In the genomic region with DNA sequence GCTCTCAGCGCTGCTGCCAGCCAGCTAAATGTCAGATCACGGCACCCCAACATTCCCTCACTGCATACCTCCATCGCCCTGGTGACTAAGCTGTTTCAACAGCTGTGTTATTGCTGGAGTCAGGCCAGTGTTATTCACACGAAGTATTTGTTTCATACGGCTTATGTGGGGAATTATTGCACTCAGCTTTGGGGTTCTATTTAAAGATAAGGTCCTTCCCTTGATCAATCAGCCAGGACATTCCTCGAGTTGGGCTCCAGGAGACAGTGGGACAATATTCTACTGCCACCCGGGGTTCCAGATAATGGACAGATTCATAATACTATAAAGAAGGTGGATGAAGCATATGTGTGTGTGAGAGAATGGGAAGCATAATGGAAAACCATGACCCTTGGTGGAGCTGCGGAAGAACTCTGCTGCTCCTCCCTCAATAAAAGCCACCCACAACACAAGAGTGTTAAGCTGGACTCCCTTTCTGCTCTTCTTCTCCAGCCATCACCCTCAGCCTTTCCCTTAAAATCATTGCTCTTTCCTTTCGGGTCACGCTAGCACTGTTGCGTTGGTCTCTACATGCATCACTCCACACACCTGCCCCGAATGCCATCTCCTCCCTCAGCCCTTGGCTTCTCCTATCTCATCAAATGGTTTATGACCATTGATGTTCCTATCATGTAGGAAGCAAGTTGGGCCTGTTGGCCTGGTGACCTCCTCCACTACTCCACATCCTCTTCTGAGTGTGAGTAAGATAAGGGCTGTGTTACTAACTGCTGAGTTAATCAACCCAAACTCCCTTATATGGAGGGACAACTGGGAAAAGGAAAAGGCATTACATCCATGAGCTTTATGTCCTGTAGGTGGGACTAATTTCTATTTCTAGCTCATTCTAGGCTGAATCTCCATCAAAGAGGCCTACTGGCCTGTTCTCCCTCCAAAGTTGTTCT, we compare ENCODE assay signal across 8 cellular contexts. TPM values are rescaled to one million over a fixed set of nuclear protein-coding genes. Genes with fewer than 3 reads are reported as not detected.
A peak's percentile ranks its signal among the peaks of the same experiment; 100 is the strongest.
DNase-seq lines count a peak whose midpoint lies in the region; ATAC-seq and TF ChIP-seq lines count a peak whose summit lies in the region.

No MANE protein-coding gene starts in this region.

- ATAC-seq in HG03457 (IDR thresholded peaks at IDR 0.05; ENCODE audit: unreplicated experiment) = no peak
- no peak for ATAC-seq in GM19463 (IDR thresholded peaks at IDR 0.05; ENCODE audit: unreplicated experiment)
- no peak for ATAC-seq in GM18861 (IDR thresholded peaks at IDR 0.05; ENCODE audit: unreplicated experiment)

- no peaks in the 10 kb centered on the region for H3K27me3 ChIP-seq in kidney epithelial cell (ENCODE audit: control insufficient read depth, insufficient read depth, low read length)

- no peak for TF ChIP-seq CTCF in astrocyte of the spinal cord (IDR thresholded peaks at IDR 0.05; ENCODE audit: low read depth, low read length)
- no peak for TF ChIP-seq CTCF in kidney epithelial cell (IDR thresholded peaks at IDR 0.05; ENCODE audit: insufficient read depth, low read length, poor library complexity, severe bottlenecking)

- H3K4me3 ChIP-seq in astrocyte of the spinal cord (ENCODE audit: low read depth, low read length) (no peak overlapping the region), kidney epithelial cell (ENCODE audit: low read depth, low read length) (no peak overlapping the region)

- DNase-seq in LoVo (ENCODE audit: low spot score) (peak; percentile 55), astrocyte of the spinal cord (ENCODE audit: low read depth, low spot score) (peak; percentile 97), kidney epithelial cell (ENCODE audit: low read depth) (peak; percentile 83)
- no peak for DNase-seq in activated effector memory CD4-positive, alpha-beta T cell treated with anti-CD3 and anti-CD28 coated beads, Interleukin-2, amount 50 U/mL, for 16 hours

- H3K36me3 ChIP-seq in kidney epithelial cell (ENCODE audit: control insufficient read depth, insufficient read depth, low read length) = no peaks in the 10 kb centered on the region

- in situ Hi-C loops in astrocyte of the spinal cord (cut with HindIII; ENCODE audit: low sequenced_read_pairs) = no loop called here

- H3K27ac ChIP-seq in temporal lobe (ENCODE audit: low read depth, low read length) = peak overlapping the region; percentile 11

RNA-seq across cellular contexts. Expression of a gene that starts 57.9 kb away (rescaled TPM):
- total RNA-seq in kidney epithelial cell = 39.2 and 55.0 TPM in 2 replicates
- 35.9 TPM for total RNA-seq in temporal lobe
